ENCODE assay signal across 18 cellular contexts in genomic region chr4:165563851-165564250, GRCh38.
DNase-seq lines count a peak whose midpoint lies in the region; ATAC-seq, FAIRE-seq and TF ChIP-seq lines count a peak whose summit lies in the region.
"Had no signal": no experiment of that assay in that cellular context is flagged by ENCODE, and none has a peak within 500 bp of the region (broad histone marks: within the 10 kb centered on the region; RNA-seq: fewer than 3 reads in every experiment).

No MANE protein-coding gene starts in this region.

- POLR2A ChIA-PET in PC-3 (lab: Charles Lee; ENCODE audit: unreplicated experiment), result no interaction called here
- POLR2A ChIA-PET in CD4-positive, alpha-beta memory T cell (lab: Charles Lee; ENCODE audit: partially characterized antibody), result no interaction called here

- FAIRE-seq in bronchial epithelial cell (lab: Jason Lieb, UNC), result no peak

- H3K36me3 ChIP-seq in PC-3 (ENCODE audit: low read depth, low read length) (no peaks in the 10 kb centered on the region), bronchial epithelial cell (ENCODE audit: control insufficient read depth, insufficient read depth, low read length) (no peaks in the 10 kb centered on the region), prostate gland (no peaks in the 10 kb centered on the region)
- no peaks in the 10 kb centered on the region for H3K36me3 ChIP-seq in CD4-positive, alpha-beta memory T cell (ENCODE audit: insufficient read depth, low read length)

- H3K9me2 ChIP-seq in PC-3 (replicated peaks; ENCODE audit: low read length), result no peaks in the 10 kb centered on the region

- intact Hi-C loops in PC-3 (cut with micrococcal nuclease) (no loop called here), prostate gland (cut with DNase I) (no loop called here)
- intact Hi-C loops in CD4-positive, alpha-beta memory T cell (cut with micrococcal nuclease), result no loop called here

- TF ChIP-seq POLR2A in prostate gland (IDR thresholded peaks at IDR 0.05), result no peak

- no peak overlapping the region for H3K4me3 Mint-ChIP-seq in CD4-positive, alpha-beta memory T cell
- H3K4me3 Mint-ChIP-seq: CD4-positive, CD25-positive, alpha-beta regulatory T cell; GM23338; HFFc6 had no signal

- no peaks in the 10 kb centered on the region for H3K9me3 ChIP-seq in PC-3 (ENCODE audit: low read length)
- H3K9me3 ChIP-seq in prostate gland, result no peaks in the 10 kb centered on the region
- H3K9me3 ChIP-seq in CD4-positive, alpha-beta memory T cell (ENCODE audit: control insufficient read depth in 1 of 2, low read length in 2 of 2), result no peaks in the 10 kb centered on the region

- peaks cover 0 to 5% (median under 1%) of the 10 kb centered on the region in 8 donors for H3K9me3 Mint-ChIP-seq in CD4-positive, alpha-beta memory T cell

- no peak overlapping the region for H2AFZ ChIP-seq in PC-3 (ENCODE audit: low read length)
- H2AFZ ChIP-seq: GM23338 had no signal

- H3K9ac ChIP-seq in PC-3 (ENCODE audit: low read length), result no peak overlapping the region

- H3K4me3 ChIP-seq in PC-3 (ENCODE audit: low read length) (no peak overlapping the region), bronchial epithelial cell (ENCODE audit: low read depth, low read length) (no peak overlapping the region), prostate gland (no peak overlapping the region)
- no peak overlapping the region for H3K4me3 ChIP-seq in CD4-positive, alpha-beta memory T cell (ENCODE audit: low read length in 2 of 2)
- H3K4me3 ChIP-seq: GM23338 had no signal

- no peaks in the 10 kb centered on the region for H3K36me3 Mint-ChIP-seq in CD4-positive, alpha-beta memory T cell
- H3K36me3 Mint-ChIP-seq: CD4-positive, CD25-positive, alpha-beta regulatory T cell had no signal

- peaks cover 10% of the 10 kb centered on the region; the same call in 1 of the 2 replicates for H3K4me1 ChIP-seq in PC-3 (ENCODE audit: insufficient read depth, low read length)
- H3K4me1 ChIP-seq in prostate gland (replicated peaks), result no peaks in the 10 kb centered on the region
- H3K4me1 ChIP-seq in CD4-positive, alpha-beta memory T cell (ENCODE audit: insufficient read depth, low read length), result no peaks in the 10 kb centered on the region

- CTCF ChIA-PET in PC-3 (lab: Charles Lee), result no interaction called here
- CTCF ChIA-PET in CD4-positive, alpha-beta memory T cell (lab: Charles Lee; ENCODE audit: partially characterized antibody), result no interaction called here

- ATAC-seq in PC-3 (peak; percentile 60), HG03378 (IDR thresholded peaks at IDR 0.05; ENCODE audit: unreplicated experiment) (no peak)
- ATAC-seq: GM23338 had no signal

- no peaks in the 10 kb centered on the region for H3K27me3 ChIP-seq in PC-3 (ENCODE audit: low read length)
- no peaks in the 10 kb centered on the region for H3K27me3 ChIP-seq in bronchial epithelial cell (ENCODE audit: control insufficient read depth, insufficient read depth, low read length)
- no peaks in the 10 kb centered on the region for H3K27me3 ChIP-seq in prostate gland (replicated peaks; ENCODE audit: insufficient read depth)
- H3K27me3 ChIP-seq in CD4-positive, alpha-beta memory T cell (ENCODE audit: insufficient read depth, low read length), result peaks cover 4% of the 10 kb centered on the region

- H3K4me2 ChIP-seq in PC-3 (ENCODE audit: low read length), result no peak overlapping the region
- H3K4me2 ChIP-seq: GM23338 had no signal

- no peak overlapping the region for H3K27ac Mint-ChIP-seq in CD4-positive, alpha-beta memory T cell
- H3K27ac Mint-ChIP-seq: CD4-positive, CD25-positive, alpha-beta regulatory T cell; GM23338; HFFc6 had no signal

- peaks cover 1 to 12% of the 10 kb centered on the region in 2 donors for H3K27me3 Mint-ChIP-seq in CD4-positive, alpha-beta memory T cell

- no peaks in the 10 kb centered on the region for H4K20me1 ChIP-seq in PC-3 (ENCODE audit: low read length)

- no peak overlapping the region for H3K27ac ChIP-seq in PC-3 (ENCODE audit: low read length)
- H3K27ac ChIP-seq in prostate gland, result no peak overlapping the region
- H3K27ac ChIP-seq in CD4-positive, alpha-beta memory T cell (ENCODE audit: low read depth, low read length), result no peak overlapping the region

- no peaks in the 10 kb centered on the region for H3K4me1 Mint-ChIP-seq in CD4-positive, alpha-beta memory T cell
- H3K4me1 Mint-ChIP-seq: CD4-positive, CD25-positive, alpha-beta regulatory T cell; GM23338 had no signal

- no peak for TF ChIP-seq CTCF in PC-3 (conservative IDR thresholded peaks at IDR 0.05; ENCODE audit: low read depth, low read length)
- TF ChIP-seq CTCF in bronchial epithelial cell (IDR thresholded peaks at IDR 0.05; ENCODE audit: insufficient read depth, low read length, severe bottlenecking), result no peak
- no peak for TF ChIP-seq CTCF in prostate gland (IDR thresholded peaks at IDR 0.05)

- no peaks in the 10 kb centered on the region for H3F3A ChIP-seq in PC-3 (ENCODE audit: low read length, unreplicated experiment)

- DNase-seq in HCEC 1CT, result peak; percentile 56
- peak; percentile 54 for DNase-seq in PC-3
- DNase-seq in bronchial epithelial cell (ENCODE audit: low read depth), result peak; percentile 74
- DNase-seq in non-pigmented ciliary epithelial cell (ENCODE audit: low read depth), result peak; percentile 6
- no peak for DNase-seq in prostate gland (ENCODE audit: low spot score)
- DNase-seq in CD4-positive, alpha-beta memory T cell, result no peak
- no peak for DNase-seq in inferior parietal cortex (ENCODE audit: extremely low spot score)
- DNase-seq: ACHN; CD4-positive, CD25-positive, alpha-beta regulatory T cell; DND-41; HFFc6; NCI-H1436; NCI-H2081; NCI-H526; NK-92 treated with Interleukin-12 subunit alpha and Interleukin-12 subunit beta, amount 100 ng/mL, for 24 hours; OCI-M1 had no signal

- no peaks in the 10 kb centered on the region for H3K79me2 ChIP-seq in PC-3 (ENCODE audit: low read length)

- no TSS peak for BruUV-seq in PC-3 (replicated peaks; lab: Mats Ljungman, UMichigan)

Comparison
In these comparisons a context has a peak if more than half of its experiments do, and no peak if none do; other contexts are left out.
1. DNase-seq: peak in HCEC 1CT (single experiment), PC-3 (single experiment), bronchial epithelial cell (single experiment) and non-pigmented ciliary epithelial cell (single experiment); none in prostate gland (single experiment), CD4-positive, alpha-beta memory T cell (0 of 5) and inferior parietal cortex (single experiment).